9 cellular contexts compared by ENCODE assay signal in genomic region chr20:5192570-5193431, GRCh38.
A peak's percentile ranks its signal among the peaks of the same experiment; 100 is the strongest.
DNase-seq lines count a peak whose midpoint lies in the region; ATAC-seq and TF ChIP-seq lines count a peak whose summit lies in the region.
"Had no signal": no experiment of that assay in that cellular context is flagged by ENCODE, and none has a peak within 500 bp of the region (broad histone marks: within the 10 kb centered on the region; RNA-seq: fewer than 3 reads in every experiment).

No MANE protein-coding gene starts in this region.

- TF ChIP-seq EP300 in gastroesophageal sphincter (IDR thresholded peaks at IDR 0.05) (no peak), upper lobe of left lung (IDR thresholded peaks at IDR 0.05) (peak in 1 of 4 donors; percentile 4)

- H3K27me3 Mint-ChIP-seq in T-helper 17 cell: no peaks in the 10 kb centered on the region
- H3K27me3 Mint-ChIP-seq in mesothelial cell of epicardium (ENCODE audit: low read depth): no peaks in the 10 kb centered on the region
- H3K27me3 Mint-ChIP-seq: natural killer cell treated with Interleukin-12 subunit alpha and Interleukin-12 subunit beta and Interleukin-15 and Interleukin-18, amount 100 ng/mL, for 72 hours had no signal

- ATAC-seq in GM18498 (IDR thresholded peaks at IDR 0.05; ENCODE audit: unreplicated experiment) (peak; percentile 57), GM19463 (IDR thresholded peaks at IDR 0.05; ENCODE audit: unreplicated experiment) (peak; percentile 59), T-helper 17 cell (no peak), gastroesophageal sphincter (no peak), upper lobe of left lung (ENCODE audit: low FRiP score in 2 of 2) (no peak)

- H3K4me3 ChIP-seq in gastroesophageal sphincter: no peak overlapping the region
- H3K4me3 ChIP-seq in upper lobe of left lung: no peak overlapping the region

- 52 to 60% methylated on average over 6 of the region's 9 CpGs for WGBS in gastroesophageal sphincter (ENCODE audit: low coverage in 1 of 2), 2 donors
- 59 to 65% methylated on average over 8 to 9 of the region's 9 CpGs for WGBS in upper lobe of left lung, 2 donors

- H3K27ac ChIP-seq in gastroesophageal sphincter (peak overlapping the region in 1 of 4 donors; percentile 78), upper lobe of left lung (no peak overlapping the region)

- H3K36me3 Mint-ChIP-seq in T-helper 17 cell (ENCODE audit: low read depth): peaks cover 2% of the 10 kb centered on the region
- peaks cover 6% of the 10 kb centered on the region for H3K36me3 Mint-ChIP-seq in mesothelial cell of epicardium

- H3K4me1 ChIP-seq in gastroesophageal sphincter (peaks cover 0 to 11% (median 7%) of the 10 kb centered on the region in 3 donors), upper lobe of left lung (peaks cover 3 to 8% (median 5%) of the 10 kb centered on the region in 4 donors)

- no peaks in the 10 kb centered on the region for H3K9me3 ChIP-seq in T-helper 17 cell (ENCODE audit: control insufficient read depth, low read length, poor library complexity, severe bottlenecking)
- no peaks in the 10 kb centered on the region for H3K9me3 ChIP-seq in gastroesophageal sphincter
- H3K9me3 ChIP-seq in upper lobe of left lung: no peaks in the 10 kb centered on the region

- peak; percentile 42 for TF ChIP-seq CTCF in mesothelial cell of epicardium (IDR thresholded peaks at IDR 0.05; ENCODE audit: unreplicated experiment)
- no peak for TF ChIP-seq CTCF in gastroesophageal sphincter (IDR thresholded peaks at IDR 0.05)
- TF ChIP-seq CTCF in upper lobe of left lung (IDR thresholded peaks at IDR 0.05): no peak

- H3K27me3 ChIP-seq in gastroesophageal sphincter (no peaks in the 10 kb centered on the region), upper lobe of left lung (no peaks in the 10 kb centered on the region)

- DNase-seq in T-helper 17 cell: no peak
- DNase-seq in mesothelial cell of epicardium (ENCODE audit: low spot score in 2 of 2, unreplicated experiment in 2 of 2): no peak
- no peak for DNase-seq in MV-4-11 (lab: John Stamatoyannopoulos, UW)
- no peak for DNase-seq in upper lobe of left lung
- no peak for DNase-seq in stimulated activated CD4-positive, alpha-beta T cell treated with anti-CD3 and anti-CD28 coated beads, Interleukin-2, amount 100 ng/mL, for 24 hours

- H3K36me3 ChIP-seq in gastroesophageal sphincter (peaks cover 0 to 94% of the 10 kb centered on the region in 2 donors), upper lobe of left lung (peaks cover 13 to 63% (median 43%) of the 10 kb centered on the region in 4 donors)

- H3K4me1 Mint-ChIP-seq in T-helper 17 cell: peaks cover 8% of the 10 kb centered on the region
- H3K4me1 Mint-ChIP-seq in mesothelial cell of epicardium: peaks cover 1% of the 10 kb centered on the region

- H3K4me3 Mint-ChIP-seq in T-helper 17 cell: no peak overlapping the region
- no peak overlapping the region for H3K4me3 Mint-ChIP-seq in mesothelial cell of epicardium
- H3K4me3 Mint-ChIP-seq: natural killer cell treated with Interleukin-12 subunit alpha and Interleukin-12 subunit beta and Interleukin-15 and Interleukin-18, amount 100 ng/mL, for 72 hours had no signal

- H3K27ac Mint-ChIP-seq in T-helper 17 cell: peak overlapping the region; percentile 67
- H3K27ac Mint-ChIP-seq in mesothelial cell of epicardium: no peak overlapping the region
- H3K27ac Mint-ChIP-seq: natural killer cell treated with Interleukin-12 subunit alpha and Interleukin-12 subunit beta and Interleukin-15 and Interleukin-18, amount 100 ng/mL, for 72 hours had no signal

- TF ChIP-seq POLR2A in gastroesophageal sphincter (IDR thresholded peaks at IDR 0.05): no peak
- no peak for TF ChIP-seq POLR2A in upper lobe of left lung (IDR thresholded peaks at IDR 0.05)

- H3K9me3 Mint-ChIP-seq in mesothelial cell of epicardium: no peaks in the 10 kb centered on the region
- H3K9me3 Mint-ChIP-seq: natural killer cell treated with Interleukin-12 subunit alpha and Interleukin-12 subunit beta and Interleukin-15 and Interleukin-18, amount 100 ng/mL, for 72 hours had no signal

Comparison
In these comparisons a context has a peak if more than half of its experiments do, and no peak if none do; other contexts are left out.
1. ATAC-seq: peak in GM18498 (single experiment) and GM19463 (single experiment); none in T-helper 17 cell (single experiment), gastroesophageal sphincter (single experiment) and upper lobe of left lung (0 of 2).